Comparison of ENCODE assay signal across 16 cellular contexts in genomic region chr10:49740346-49741107, GRCh38. TPM values are rescaled to one million over a fixed set of nuclear protein-coding genes. Genes with fewer than 3 reads are reported as not detected.
DNase-seq lines count a peak whose midpoint lies in the region; ATAC-seq and TF ChIP-seq lines count a peak whose summit lies in the region.
"Had no signal": no experiment of that assay in that cellular context is flagged by ENCODE, and none has a peak within 500 bp of the region (broad histone marks: within the 10 kb centered on the region; RNA-seq: fewer than 3 reads in every experiment).

No MANE protein-coding gene starts in this region.

- no peak overlapping the region for H4K5ac ChIP-seq in H9 (ENCODE audit: insufficient read length, low read depth, low read length)

- H3T11ph ChIP-seq in H9 (ENCODE audit: low read length): no peak overlapping the region

- H3K18ac ChIP-seq in H9 (ENCODE audit: insufficient read length, low read depth, low read length): no peak overlapping the region

- no peak overlapping the region for H3K27ac ChIP-seq in H9 (ENCODE audit: insufficient read length, low read depth, low read length)
- H3K27ac ChIP-seq: 22Rv1; BLaER1 treated with 17β-estradiol and CSF1 and Interleukin-3, amounts not matched to agents 10 nM and 100 nM; GM23248 had no signal

- H2BK20ac ChIP-seq in H9 (ENCODE audit: low read depth, low read length, poor library complexity, severe bottlenecking): no peak overlapping the region

- H2BK5ac ChIP-seq in H9 (ENCODE audit: insufficient read length, low read length): no peak overlapping the region

- no peak overlapping the region for H2BK15ac ChIP-seq in H9 (ENCODE audit: low read depth, low read length)

- no peak overlapping the region for H4K91ac ChIP-seq in H9 (ENCODE audit: insufficient read length, low read depth, low read length)

- no peak overlapping the region for H4K8ac ChIP-seq in H9 (replicated peaks; ENCODE audit: insufficient read length, low read depth, low read length)

- H3K4me1 Mint-ChIP-seq in activated CD4-positive, alpha-beta T cell treated with anti-CD3 and anti-CD28 coated beads, Interleukin-2, amount 10 ng/mL, durations not matched to agents 24 days and 14 days: no peaks in the 10 kb centered on the region
- no peaks in the 10 kb centered on the region for H3K4me1 Mint-ChIP-seq in H9

- TF ChIP-seq CTCF in H9 (conservative IDR thresholded peaks at IDR 0.05): no peak

- peaks cover 3% of the 10 kb centered on the region for H4K20me1 ChIP-seq in H9 (ENCODE audit: control insufficient read depth, insufficient read depth, insufficient read length)

- H3K23me2 ChIP-seq in H9 (ENCODE audit: insufficient read length, low read depth, low read length, poor library complexity, severe bottlenecking): no peaks in the 10 kb centered on the region

- no peak overlapping the region for H3K9ac ChIP-seq in H9 (ENCODE audit: extremely low read depth, insufficient read length, low read length)
- H3K9ac ChIP-seq: BLaER1 treated with 17β-estradiol and CSF1 and Interleukin-3, amounts not matched to agents 10 nM and 100 nM; GM23248 had no signal

- no CpG with 5 or more reads among the region's 16 CpGs for WGBS in H9 (ENCODE audit: extremely low coverage, insufficient read length, low lambda C conversion rate)

- H3K36me3 Mint-ChIP-seq in activated CD4-positive, alpha-beta T cell treated with anti-CD3 and anti-CD28 coated beads, Interleukin-2, amount 10 ng/mL, durations not matched to agents 24 days and 14 days (ENCODE audit: low read depth): no peaks in the 10 kb centered on the region
- peaks cover 14 to 24% (median 15%) of the 10 kb centered on the region in 3 experiments; a peak in 6 of 7 replicates for H3K36me3 Mint-ChIP-seq in H9 (ENCODE audit: insufficient read depth in 1 of 3, low read depth in 3 of 3)

- no peaks in the 10 kb centered on the region for H3K79me2 ChIP-seq in H9 (ENCODE audit: insufficient read depth, low read length)

- H3K27me3 ChIP-seq in H9 (ENCODE audit: insufficient read depth, low read length): no peaks in the 10 kb centered on the region
- H3K27me3 ChIP-seq: BLaER1 treated with 17β-estradiol and CSF1 and Interleukin-3, amounts not matched to agents 10 nM and 100 nM had no signal

- H3K4me2 ChIP-seq in H9 (ENCODE audit: insufficient read depth, insufficient read length, low read length): no peak overlapping the region
- H3K4me2 ChIP-seq: BLaER1 treated with 17β-estradiol and CSF1 and Interleukin-3, amounts not matched to agents 10 nM and 100 nM had no signal

- H3K4me3 Mint-ChIP-seq in activated CD4-positive, alpha-beta T cell treated with anti-CD3 and anti-CD28 coated beads, Interleukin-2, amount 10 ng/mL, durations not matched to agents 24 days and 14 days: no peak overlapping the region
- no peak overlapping the region for H3K4me3 Mint-ChIP-seq in H9
- H3K4me3 Mint-ChIP-seq: HFFc6 had no signal

- no peak overlapping the region for H2BK12ac ChIP-seq in H9 (ENCODE audit: insufficient read length, low read depth, low read length)

- no peak overlapping the region for H3K56ac ChIP-seq in H9 (ENCODE audit: insufficient read length, low read depth, low read length)

- no peak overlapping the region for H3K23ac ChIP-seq in H9 (ENCODE audit: insufficient read length, low read depth, low read length)

- intact Hi-C loops in activated CD4-positive, alpha-beta T cell treated with anti-CD3 and anti-CD28 coated beads, Interleukin-2, amount 10 ng/mL, durations not matched to agents 24 days and 14 days (cut with micrococcal nuclease): no loop called here

- no peak overlapping the region for H3K27ac Mint-ChIP-seq in activated CD4-positive, alpha-beta T cell treated with anti-CD3 and anti-CD28 coated beads, Interleukin-2, amount 10 ng/mL, durations not matched to agents 24 days and 14 days
- H3K27ac Mint-ChIP-seq in H9: no peak overlapping the region
- H3K27ac Mint-ChIP-seq: HFFc6 had no signal

- H3K9me3 Mint-ChIP-seq in activated CD4-positive, alpha-beta T cell treated with anti-CD3 and anti-CD28 coated beads, Interleukin-2, amount 10 ng/mL, durations not matched to agents 24 days and 14 days: no peaks in the 10 kb centered on the region
- peaks cover 3 to 5% of the 10 kb centered on the region in 2 experiments; a peak in 2 of 5 replicates for H3K9me3 Mint-ChIP-seq in H9
- H3K9me3 Mint-ChIP-seq: HFFc6 had no signal

- peak; percentile 7 for ATAC-seq in stimulated activated naive CD8-positive, alpha-beta T cell treated with anti-CD3 and anti-CD28 coated beads, Interleukin-15, Interleukin-2, amounts not matched to agents 100 U/mL and 50 U/mL, for 24 hours
- no peak for ATAC-seq in GM19023 (IDR thresholded peaks at IDR 0.05; ENCODE audit: unreplicated experiment)

- no peaks in the 10 kb centered on the region for H3K9me3 ChIP-seq in H9 (ENCODE audit: control insufficient read depth, low read depth, low read length)
- H3K9me3 ChIP-seq: BLaER1 treated with 17β-estradiol and CSF1 and Interleukin-3, amounts not matched to agents 10 nM and 100 nM had no signal

- peak; percentile 51 for DNase-seq in activated CD4-positive, alpha-beta T cell treated with anti-CD3 and anti-CD28 coated beads, Interleukin-2, amount 10 ng/mL, durations not matched to agents 24 days and 14 days
- no peak for DNase-seq in activated CD4-positive, alpha-beta T cell treated with anti-CD3 and anti-CD28 coated beads for 48 hours
- peak; percentile 23 for DNase-seq in H9
- DNase-seq in ecto neural progenitor cell (ENCODE audit: low spot score): peak; percentile 42
- no peak for DNase-seq in stimulated activated naive CD8-positive, alpha-beta T cell treated with anti-CD3 and anti-CD28 coated beads, Interleukin-15, Interleukin-2, amounts not matched to agents 100 U/mL and 50 U/mL, for 24 hours
- DNase-seq in stimulated activated CD4-positive, alpha-beta T cell treated with anti-CD3 and anti-CD28 coated beads, Interleukin-4, amount 100 ng/mL, for 24 hours: no peak
- no peak for DNase-seq in amygdala (lab: John Stamatoyannopoulos, UW)
- DNase-seq: DMS153, HFFc6, KG1, NCI-H1048, NCI-H69 had no signal

- H3K4me1 ChIP-seq in H9 (ENCODE audit: insufficient read depth, low read length): no peaks in the 10 kb centered on the region

- no peak overlapping the region for H3K4ac ChIP-seq in H9 (ENCODE audit: low read depth, low read length)

- no peak overlapping the region for H2AK5ac ChIP-seq in H9 (ENCODE audit: insufficient read length, low read length)

- H2AFZ ChIP-seq in H9 (ENCODE audit: low read length): no peak overlapping the region
- H2AFZ ChIP-seq: GM23248 had no signal

- no peak overlapping the region for H3K14ac ChIP-seq in H9 (ENCODE audit: insufficient read depth, low read length)

- H2BK120ac ChIP-seq in H9 (ENCODE audit: low read depth, low read length, poor library complexity, severe bottlenecking): no peak overlapping the region

- no peaks in the 10 kb centered on the region for H3K27me3 Mint-ChIP-seq in activated CD4-positive, alpha-beta T cell treated with anti-CD3 and anti-CD28 coated beads, Interleukin-2, amount 10 ng/mL, durations not matched to agents 24 days and 14 days
- H3K27me3 Mint-ChIP-seq in H9 (ENCODE audit: low read depth): no peaks in the 10 kb centered on the region

- no peaks in the 10 kb centered on the region for H3K79me1 ChIP-seq in H9 (ENCODE audit: insufficient read depth, low read depth, low read length, poor library complexity, severe bottlenecking)

RNA-seq across cellular contexts. Expression of gene OGDHL, which starts 21.6 kb away (rescaled TPM):
- total RNA-seq in activated CD4-positive, alpha-beta T cell treated with anti-CD3 and anti-CD28 coated beads, Interleukin-2, amount 10 ng/mL, durations not matched to agents 24 days and 14 days: 0.89 and 0.97 TPM in 2 replicates
- total RNA-seq in H9 (2021): 21.9 and 22.6 TPM in 2 replicates
- total RNA-seq: GM23248 had no signal

Comparison
In these comparisons a context has a peak if more than half of its experiments do, and no peak if none do; other contexts are left out.
1. DNase-seq: peak in activated CD4-positive, alpha-beta T cell treated with anti-CD3 and anti-CD28 coated beads, Interleukin-2, amount 10 ng/mL, durations not matched to agents 24 days and 14 days (single experiment), H9 (single experiment) and ecto neural progenitor cell (single experiment); none in activated CD4-positive, alpha-beta T cell treated with anti-CD3 and anti-CD28 coated beads for 48 hours (single experiment), stimulated activated naive CD8-positive, alpha-beta T cell treated with anti-CD3 and anti-CD28 coated beads, Interleukin-15, Interleukin-2, amounts not matched to agents 100 U/mL and 50 U/mL, for 24 hours (single experiment), stimulated activated CD4-positive, alpha-beta T cell treated with anti-CD3 and anti-CD28 coated beads, Interleukin-4, amount 100 ng/mL, for 24 hours (single experiment) and amygdala (0 of 56).
2. RNA of gene OGDHL, which starts 21.6 kb away (total RNA-seq): 21.9 to 22.6 TPM in H9; 0.89 to 0.97 TPM in activated CD4-positive, alpha-beta T cell treated with anti-CD3 and anti-CD28 coated beads, Interleukin-2, amount 10 ng/mL, durations not matched to agents 24 days and 14 days; every median in the first group is over 10 times any median in the second.